ENCODE assay signal across 8 cellular contexts in the genomic region with DNA sequence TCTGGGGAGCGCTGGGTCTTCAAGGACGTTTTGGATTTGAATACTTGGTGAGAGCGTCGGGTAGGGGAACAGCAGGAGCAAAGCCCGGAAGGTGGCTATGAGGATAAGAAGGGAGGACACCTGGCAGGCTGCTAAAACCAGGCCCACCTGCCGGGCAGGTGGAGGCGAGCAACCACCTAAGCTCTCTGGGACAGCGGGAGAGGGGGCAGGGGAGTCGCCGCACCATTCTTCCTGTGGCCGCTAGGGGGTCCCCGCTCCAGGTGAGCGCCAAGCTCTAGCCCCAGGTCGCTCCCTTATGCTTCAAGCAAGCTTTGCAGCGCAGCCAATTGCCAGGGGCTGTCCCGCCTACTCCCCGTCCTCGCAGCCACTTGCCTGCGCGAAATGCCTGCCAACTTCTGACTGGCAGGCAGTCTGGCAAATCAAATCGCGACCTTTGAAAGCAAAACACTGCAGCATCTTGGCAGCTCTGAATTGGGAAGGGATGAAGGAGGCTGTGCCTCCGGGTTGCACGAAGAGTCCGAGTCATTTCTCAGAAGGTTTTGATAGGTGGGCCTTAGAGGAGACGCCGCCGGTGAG. TPM values are rescaled to one million over a fixed set of nuclear protein-coding genes. Genes with fewer than 3 reads are reported as not detected.
DNase-seq lines count a peak whose midpoint lies in the region; ATAC-seq and TF ChIP-seq lines count a peak whose summit lies in the region.

A gene (plus strand): TSS at position 469 of the 576 bp plus-strand sequence. CDS start 3,746 bp downstream, outside the sequence.

- H3K27me3 ChIP-seq in H7 (ENCODE audit: control insufficient read depth, insufficient read depth, low read length) (peaks cover 3% of the 10 kb centered on the region), Loucy (ENCODE audit: insufficient read depth, low read length, poor library complexity, severe bottlenecking) (no peaks in the 10 kb centered on the region)

- H3K27me3 Mint-ChIP-seq in nephron progenitor cell (ENCODE audit: low read depth, poor library complexity), result peaks cover 29% of the 10 kb centered on the region
- no peaks in the 10 kb centered on the region for H3K27me3 Mint-ChIP-seq in stimulated activated naive CD8-positive, alpha-beta T cell treated with anti-CD3 and anti-CD28 coated beads, Interleukin-15, amount 100 ng/mL, for 72 hours

- no peaks in the 10 kb centered on the region for H3K9me3 Mint-ChIP-seq in nephron progenitor cell
- H3K9me3 Mint-ChIP-seq in stimulated activated naive CD8-positive, alpha-beta T cell treated with anti-CD3 and anti-CD28 coated beads, Interleukin-15, amount 100 ng/mL, for 72 hours, result no peaks in the 10 kb centered on the region

- H4K20me1 ChIP-seq in Loucy (ENCODE audit: insufficient read depth, low read length, poor library complexity, severe bottlenecking), result peaks cover 4% of the 10 kb centered on the region

- H3K4me3 ChIP-seq in H7 (ENCODE audit: insufficient read depth, low read depth, low read length) (peak within 1 kb of the TSS; percentile 74), Loucy (ENCODE audit: low read length, poor library complexity, severe bottlenecking) (peak within 1 kb of the TSS; percentile 85), fibroblast of the aortic adventitia (ENCODE audit: low read depth, low read length) (peak within 1 kb of the TSS; percentile 87)

- peaks cover 17% of the 10 kb centered on the region for H3K4me1 ChIP-seq in ES-I3 (ENCODE audit: insufficient read depth, low read length)
- H3K4me1 ChIP-seq in Loucy (ENCODE audit: insufficient read depth, low read length, poor library complexity, severe bottlenecking), result peaks cover 53% of the 10 kb centered on the region

- peaks cover 49% of the 10 kb centered on the region for H3K4me1 Mint-ChIP-seq in nephron progenitor cell
- peaks cover 74% of the 10 kb centered on the region for H3K4me1 Mint-ChIP-seq in stimulated activated naive CD8-positive, alpha-beta T cell treated with anti-CD3 and anti-CD28 coated beads, Interleukin-15, amount 100 ng/mL, for 72 hours

- H3K9ac ChIP-seq in ES-I3 (ENCODE audit: low read depth, low read length) (peak within 1 kb of the TSS; percentile 77), Loucy (ENCODE audit: low read depth, low read length, poor library complexity, severe bottlenecking) (peak within 1 kb of the TSS; percentile 69)

- no peaks in the 10 kb centered on the region for H3F3A ChIP-seq in Loucy (ENCODE audit: low read depth)

- H3K36me3 ChIP-seq in ES-I3 (ENCODE audit: insufficient read depth, low read length) (no peaks in the 10 kb centered on the region), H7 (replicated peaks; ENCODE audit: control insufficient read depth, insufficient read depth, low read length) (no peaks in the 10 kb centered on the region), Loucy (ENCODE audit: insufficient read depth, low read length) (no peaks in the 10 kb centered on the region)

- peak; percentile 94 for ATAC-seq in stimulated activated naive CD8-positive, alpha-beta T cell treated with anti-CD3 and anti-CD28 coated beads, Interleukin-15, amount 100 ng/mL, for 72 hours

- peaks cover 5% of the 10 kb centered on the region for H3K36me3 Mint-ChIP-seq in nephron progenitor cell (ENCODE audit: low read depth)

- H3K9me2 ChIP-seq in Loucy (replicated peaks; ENCODE audit: low read depth, low read length), result no peaks in the 10 kb centered on the region

- peak within 1 kb of the TSS; percentile 82 for H2AFZ ChIP-seq in Loucy (ENCODE audit: low read length)

- peak within 1 kb of the TSS; percentile 93 for H3K4me2 ChIP-seq in Loucy (ENCODE audit: low read depth, low read length, poor library complexity, severe bottlenecking)

- no peak within 1 kb of the TSS for H3K27ac Mint-ChIP-seq in nephron progenitor cell
- peak within 1 kb of the TSS; percentile 91 to 96 for H3K27ac Mint-ChIP-seq in stimulated activated naive CD8-positive, alpha-beta T cell treated with anti-CD3 and anti-CD28 coated beads, Interleukin-15, amount 100 ng/mL, for 72 hours

- DNase-seq in H7, result peak; percentile 94
- peak; percentile 97 for DNase-seq in SHP77 (lab: John Stamatoyannopoulos, UW)
- peak; percentile 95 for DNase-seq in activated effector memory CD4-positive, alpha-beta T cell treated with Interleukin-2 at 50 U/mL for 16 hours
- DNase-seq in fibroblast of the aortic adventitia (ENCODE audit: low read depth), result peak; percentile 99
- peak; percentile 97 for DNase-seq in nephron progenitor cell
- peak; percentile 97 to 99 for DNase-seq in stimulated activated naive CD8-positive, alpha-beta T cell treated with anti-CD3 and anti-CD28 coated beads, Interleukin-15, amount 100 ng/mL, for 72 hours

- TF ChIP-seq CTCF in Loucy (conservative IDR thresholded peaks at IDR 0.05; ENCODE audit: low read length), result peak; percentile 62
- TF ChIP-seq CTCF in fibroblast of the aortic adventitia (IDR thresholded peaks at IDR 0.05; ENCODE audit: insufficient read depth, low read length), result peak; percentile 73
- TF ChIP-seq CTCF in nephron progenitor cell (IDR thresholded peaks at IDR 0.05), result peak; percentile 89

- H3K9me3 ChIP-seq in ES-I3 (ENCODE audit: control insufficient read depth, insufficient read depth, low read length), result no peaks in the 10 kb centered on the region
- no peaks in the 10 kb centered on the region for H3K9me3 ChIP-seq in Loucy (ENCODE audit: insufficient read depth, low read depth, low read length)

- peaks cover 28% of the 10 kb centered on the region for H3K79me2 ChIP-seq in Loucy (ENCODE audit: insufficient read depth, low read length)

- peak within 1 kb of the TSS; percentile 95 for H3K4me3 Mint-ChIP-seq in nephron progenitor cell
- peak within 1 kb of the TSS; percentile 95 to 98 for H3K4me3 Mint-ChIP-seq in stimulated activated naive CD8-positive, alpha-beta T cell treated with anti-CD3 and anti-CD28 coated beads, Interleukin-15, amount 100 ng/mL, for 72 hours

RNA-seq across cellular contexts. Expression of the gene that starts here (rescaled TPM):
- 8.9 and 21.9 TPM in 2 replicates for total RNA-seq in H7 (2014; rRNA removed; shearing (Covaris generic))
- 42.2 and 74.2 TPM in 2 replicates for total RNA-seq in fibroblast of the aortic adventitia (ENCODE audit: low replicate concordance)

Comparison
In these comparisons a context has a peak if more than half of its experiments do, and no peak if none do; other contexts are left out.
1. Peak in every context shown above with its lines: DNase-seq, ATAC-seq and H3K4me3 ChIP-seq.